ENCODE assay signal across 1 cellular context in the genomic region with DNA sequence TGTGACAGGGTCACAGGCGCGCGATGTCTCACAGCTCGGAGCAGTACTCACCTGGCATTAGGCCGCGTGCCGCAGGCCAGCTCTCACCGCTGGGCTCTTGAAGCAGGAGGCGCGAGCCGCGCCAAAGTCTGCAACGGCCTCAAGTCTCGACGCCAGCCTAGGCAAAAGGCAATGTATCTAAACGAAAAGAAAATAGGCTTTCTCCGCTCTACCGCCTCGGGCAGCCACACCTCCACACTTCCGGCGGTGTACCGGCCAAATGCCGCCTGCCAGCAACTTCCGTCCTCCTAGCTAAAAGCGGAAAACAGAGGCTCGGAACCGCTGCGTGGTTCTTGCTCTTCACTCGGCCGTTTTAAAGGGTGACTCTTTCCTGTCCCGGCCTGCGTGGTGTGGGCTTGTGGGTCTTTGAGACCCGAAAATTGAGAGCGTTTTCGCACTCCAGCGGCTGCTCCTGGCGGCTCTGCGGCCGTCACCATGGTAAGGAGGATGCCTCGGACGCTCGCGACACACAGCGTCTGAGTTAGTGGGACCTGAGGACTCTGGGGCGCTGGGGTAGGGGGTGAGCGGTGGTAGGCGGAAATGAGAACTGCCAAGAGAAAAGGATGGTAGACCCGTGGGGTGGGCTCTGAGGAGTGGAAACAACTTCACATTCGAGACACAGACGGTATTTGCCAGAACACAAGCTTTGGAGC.
A peak's percentile ranks its signal among the peaks of the same experiment; 100 is the strongest.
TF ChIP-seq lines count a peak whose summit lies in the region.

A gene with protein sequence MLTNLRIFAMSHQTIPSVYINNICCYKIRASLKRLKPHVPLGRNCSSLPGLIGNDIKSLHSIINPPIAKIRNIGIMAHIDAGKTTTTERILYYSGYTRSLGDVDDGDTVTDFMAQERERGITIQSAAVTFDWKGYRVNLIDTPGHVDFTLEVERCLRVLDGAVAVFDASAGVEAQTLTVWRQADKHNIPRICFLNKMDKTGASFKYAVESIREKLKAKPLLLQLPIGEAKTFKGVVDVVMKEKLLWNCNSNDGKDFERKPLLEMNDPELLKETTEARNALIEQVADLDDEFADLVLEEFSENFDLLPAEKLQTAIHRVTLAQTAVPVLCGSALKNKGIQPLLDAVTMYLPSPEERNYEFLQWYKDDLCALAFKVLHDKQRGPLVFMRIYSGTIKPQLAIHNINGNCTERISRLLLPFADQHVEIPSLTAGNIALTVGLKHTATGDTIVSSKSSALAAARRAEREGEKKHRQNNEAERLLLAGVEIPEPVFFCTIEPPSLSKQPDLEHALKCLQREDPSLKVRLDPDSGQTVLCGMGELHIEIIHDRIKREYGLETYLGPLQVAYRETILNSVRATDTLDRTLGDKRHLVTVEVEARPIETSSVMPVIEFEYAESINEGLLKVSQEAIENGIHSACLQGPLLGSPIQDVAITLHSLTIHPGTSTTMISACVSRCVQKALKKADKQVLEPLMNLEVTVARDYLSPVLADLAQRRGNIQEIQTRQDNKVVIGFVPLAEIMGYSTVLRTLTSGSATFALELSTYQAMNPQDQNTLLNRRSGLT (minus strand): TSS at position 231 of the 692 bp plus-strand sequence. CDS start 3,375 bp downstream, outside the sequence.
A gene (plus strand): TSS at position 363 of the 692 bp plus-strand sequence. CDS start 112 bp downstream, at position 475.

TF ChIP-seq in SK-N-SH, 30 proteins besides CTCF, POLR2A, EP300 and RAD21 (continued from another document):
- TF ChIP-seq, protein P1, sequence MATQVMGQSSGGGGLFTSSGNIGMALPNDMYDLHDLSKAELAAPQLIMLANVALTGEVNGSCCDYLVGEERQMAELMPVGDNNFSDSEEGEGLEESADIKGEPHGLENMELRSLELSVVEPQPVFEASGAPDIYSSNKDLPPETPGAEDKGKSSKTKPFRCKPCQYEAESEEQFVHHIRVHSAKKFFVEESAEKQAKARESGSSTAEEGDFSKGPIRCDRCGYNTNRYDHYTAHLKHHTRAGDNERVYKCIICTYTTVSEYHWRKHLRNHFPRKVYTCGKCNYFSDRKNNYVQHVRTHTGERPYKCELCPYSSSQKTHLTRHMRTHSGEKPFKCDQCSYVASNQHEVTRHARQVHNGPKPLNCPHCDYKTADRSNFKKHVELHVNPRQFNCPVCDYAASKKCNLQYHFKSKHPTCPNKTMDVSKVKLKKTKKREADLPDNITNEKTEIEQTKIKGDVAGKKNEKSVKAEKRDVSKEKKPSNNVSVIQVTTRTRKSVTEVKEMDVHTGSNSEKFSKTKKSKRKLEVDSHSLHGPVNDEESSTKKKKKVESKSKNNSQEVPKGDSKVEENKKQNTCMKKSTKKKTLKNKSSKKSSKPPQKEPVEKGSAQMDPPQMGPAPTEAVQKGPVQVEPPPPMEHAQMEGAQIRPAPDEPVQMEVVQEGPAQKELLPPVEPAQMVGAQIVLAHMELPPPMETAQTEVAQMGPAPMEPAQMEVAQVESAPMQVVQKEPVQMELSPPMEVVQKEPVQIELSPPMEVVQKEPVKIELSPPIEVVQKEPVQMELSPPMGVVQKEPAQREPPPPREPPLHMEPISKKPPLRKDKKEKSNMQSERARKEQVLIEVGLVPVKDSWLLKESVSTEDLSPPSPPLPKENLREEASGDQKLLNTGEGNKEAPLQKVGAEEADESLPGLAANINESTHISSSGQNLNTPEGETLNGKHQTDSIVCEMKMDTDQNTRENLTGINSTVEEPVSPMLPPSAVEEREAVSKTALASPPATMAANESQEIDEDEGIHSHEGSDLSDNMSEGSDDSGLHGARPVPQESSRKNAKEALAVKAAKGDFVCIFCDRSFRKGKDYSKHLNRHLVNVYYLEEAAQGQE (IDR thresholded peaks at IDR 0.05; ENCODE audit: low read depth, low read length), result 0 out of 2 replicates have a peak, but pooled peaks have one; percentile 28
- TF ChIP-seq SIN3A (IDR thresholded peaks at IDR 0.05; ENCODE audit: borderline replicate concordance, low read depth, low read length) (peak; percentile 95), GABPA (IDR thresholded peaks at IDR 0.05; ENCODE audit: low read depth) (peak; percentile 100), POLR2AphosphoS5 (IDR thresholded peaks at IDR 0.05; ENCODE audit: low read depth, low read length) (peak; percentile 58), FOSL2 (IDR thresholded peaks at IDR 0.05; ENCODE audit: borderline replicate concordance, low read depth) (peak; percentile 4; the same call in 1 of the 2 replicates), MXI1 (IDR thresholded peaks at IDR 0.05; ENCODE audit: low read depth, low read length) (no peak), TAF1 (IDR thresholded peaks at IDR 0.05; ENCODE audit: borderline replicate concordance, low read depth, low read length) (peak; percentile 89), RFX5 (IDR thresholded peaks at IDR 0.05; ENCODE audit: low read length) (no peak), RCOR1 (IDR thresholded peaks at IDR 0.05; ENCODE audit: low read length) (peak; percentile 42), TCF12 (IDR thresholded peaks at IDR 0.05) (peak; percentile 21; the same call in 1 of the 2 replicates), JUND (IDR thresholded peaks at IDR 0.05) (no peak), CHD2 (IDR thresholded peaks at IDR 0.05; ENCODE audit: low read length, partially characterized antibody) (peak; percentile 77), TEAD4 (IDR thresholded peaks at IDR 0.05; ENCODE audit: borderline replicate concordance, insufficient read depth) (no peak)
- TF ChIP-seq, protein P2, sequence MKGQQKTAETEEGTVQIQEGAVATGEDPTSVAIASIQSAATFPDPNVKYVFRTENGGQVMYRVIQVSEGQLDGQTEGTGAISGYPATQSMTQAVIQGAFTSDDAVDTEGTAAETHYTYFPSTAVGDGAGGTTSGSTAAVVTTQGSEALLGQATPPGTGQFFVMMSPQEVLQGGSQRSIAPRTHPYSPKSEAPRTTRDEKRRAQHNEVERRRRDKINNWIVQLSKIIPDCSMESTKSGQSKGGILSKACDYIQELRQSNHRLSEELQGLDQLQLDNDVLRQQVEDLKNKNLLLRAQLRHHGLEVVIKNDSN (IDR thresholded peaks at IDR 0.05; ENCODE audit: borderline replicate concordance, low read depth), result peak; percentile 60
TF ChIP-seq in SK-N-SH: peak in this region for 16.
